In the genomic region with DNA sequence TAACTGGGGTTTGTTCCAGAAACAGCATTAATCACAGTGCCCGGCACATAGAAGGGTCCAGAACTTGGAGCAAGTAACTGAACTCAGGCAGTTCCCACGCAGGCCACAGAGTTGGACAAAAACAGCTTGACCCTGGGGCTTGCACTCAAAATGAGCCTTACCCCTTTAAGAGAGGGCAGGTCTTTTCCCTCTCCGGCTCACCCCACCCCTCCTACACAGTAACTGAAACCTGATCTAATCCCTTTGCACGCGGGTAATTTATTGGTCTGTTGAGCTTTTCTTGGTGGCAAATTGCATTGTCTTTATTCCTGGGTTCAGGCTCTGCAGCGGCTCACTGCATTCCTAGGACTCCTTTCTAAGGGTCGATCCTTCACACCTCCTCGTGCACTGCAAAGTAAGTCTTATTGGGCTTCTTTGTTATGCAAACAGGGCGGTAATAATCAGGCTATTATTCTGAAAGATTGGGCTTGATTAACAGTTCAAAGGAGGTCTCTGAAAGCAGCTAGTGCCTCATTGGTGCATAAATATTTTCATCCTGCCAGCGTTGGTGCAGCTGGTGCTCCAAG, we compare ENCODE assay signal across 8 cellular contexts.
A peak's percentile ranks its signal among the peaks of the same experiment; 100 is the strongest.
DNase-seq lines count a peak whose midpoint lies in the region; ATAC-seq and TF ChIP-seq lines count a peak whose summit lies in the region.
"Not testable (repeated sequence)": the region's sequence is repeated elsewhere in the genome, so short reads cannot be mapped to it uniquely, and the experiment has no call there.

No MANE protein-coding gene starts in this region.

- H3K27ac ChIP-seq in 22Rv1 (peak overlapping the region; percentile 58), KMS-11 (peak overlapping the region; percentile 65)
- H3K27ac ChIP-seq in OCI-LY7 (ENCODE audit: low read depth, low read length, poor library complexity, severe bottlenecking); rectal smooth muscle tissue (ENCODE audit: low read depth, low read length): not testable (repeated sequence)

- not testable (repeated sequence) for H3K79me2 ChIP-seq in KMS-11 (ENCODE audit: insufficient read depth, low read depth); OCI-LY7 (ENCODE audit: insufficient read depth, low read depth, low read length)

- not testable (repeated sequence) for TF ChIP-seq CTCF in 22Rv1 (IDR thresholded peaks at IDR 0.05); KMS-11 (conservative IDR thresholded peaks at IDR 0.05; ENCODE audit: low read depth, low read length); OCI-LY7 (conservative IDR thresholded peaks at IDR 0.05; ENCODE audit: low read length); brain (conservative IDR thresholded peaks at IDR 0.05)

- not testable (repeated sequence) for H3K4me3 ChIP-seq in KMS-11 (IDR thresholded peaks at IDR 0.05; ENCODE audit: insufficient read depth, low read depth, low read length); OCI-LY7 (ENCODE audit: low read depth, low read length, poor library complexity, severe bottlenecking)
- peak overlapping the region; percentile 48 for H3K4me3 ChIP-seq in rectal smooth muscle tissue (ENCODE audit: low read length)

- H3K9me3 Mint-ChIP-seq in brain, result not testable (repeated sequence)

- H3K4me3 Mint-ChIP-seq in brain, result peak overlapping the region; percentile 66 to 86 (median 78)

- not testable (repeated sequence) for H4K20me1 ChIP-seq in KMS-11 (ENCODE audit: insufficient read depth); OCI-LY7 (ENCODE audit: insufficient read depth, low read length)

- H3K27me3 Mint-ChIP-seq in brain, result not testable (repeated sequence)

- peaks cover 29% of the 10 kb centered on the region for H3K4me1 Mint-ChIP-seq in brain

- peak overlapping the region; percentile 32; the same call in 1 of the 2 replicates for H3K9ac ChIP-seq in KMS-11
- H3K9ac ChIP-seq in rectal smooth muscle tissue (ENCODE audit: low read length), result not testable (repeated sequence)

- H3K4me2 ChIP-seq in KMS-11 (peak overlapping the region; percentile 36; the same call in 1 of the 2 replicates), OCI-LY7 (ENCODE audit: low read length) (peak overlapping the region; percentile 12; the same call in 1 of the 2 replicates)

- H3K36me3 ChIP-seq in KMS-11 (ENCODE audit: insufficient read depth); OCI-LY7 (ENCODE audit: insufficient read depth, low read length); rectal smooth muscle tissue (ENCODE audit: control insufficient read depth, insufficient read depth, low read length): not testable (repeated sequence)

- H3K27me3 ChIP-seq in KMS-11 (ENCODE audit: insufficient read depth, low read depth); rectal smooth muscle tissue (ENCODE audit: control insufficient read depth, insufficient read depth, low read length): not testable (repeated sequence)

- CTCF ChIA-PET in OCI-LY7 (lab: Charles Lee; ENCODE audit: unreplicated experiment), result not testable (repeated sequence)

- H2AFZ ChIP-seq in KMS-11 (ENCODE audit: low read depth), result peak overlapping the region; percentile 47; the same call in 1 of the 2 replicates
- H2AFZ ChIP-seq in OCI-LY7 (ENCODE audit: low read length), result not testable (repeated sequence)

- DNase-seq in GM03348 (ENCODE audit: low spot score) (peak; percentile 18), foreskin melanocyte (peak; percentile 18)
- not testable (repeated sequence) for DNase-seq in OCI-LY7 (ENCODE audit: low spot score); left lobe of liver (ENCODE audit: low spot score)

- intact Hi-C loops in OCI-LY7 (cut with micrococcal nuclease; ENCODE audit: unreplicated experiment), result not testable (repeated sequence)

- H3K9me3 ChIP-seq in OCI-LY7 (ENCODE audit: low read length), result not testable (repeated sequence)

- peak overlapping the region; percentile 66 to 97 (median 89) for H3K27ac Mint-ChIP-seq in brain

- POLR2A ChIA-PET in OCI-LY7 (lab: Charles Lee), result not testable (repeated sequence)

- not testable (repeated sequence) for BruUV-seq in OCI-LY7 (replicated peaks; lab: Mats Ljungman, UMichigan)

- ATAC-seq in left lobe of liver, result peak; percentile 95

- peaks cover 39% of the 10 kb centered on the region for H3K4me1 ChIP-seq in KMS-11 (ENCODE audit: low read depth, poor library complexity, severe bottlenecking)
- not testable (repeated sequence) for H3K4me1 ChIP-seq in OCI-LY7 (ENCODE audit: insufficient read depth, low read length, poor library complexity, severe bottlenecking); rectal smooth muscle tissue (ENCODE audit: control insufficient read depth, insufficient read depth, low read length)

- not testable (repeated sequence) for H3K36me3 Mint-ChIP-seq in brain

- H3K9me2 ChIP-seq in OCI-LY7 (ENCODE audit: insufficient read depth, low read length), result not testable (repeated sequence)
